8 cellular contexts compared by ENCODE assay signal in the genomic region with DNA sequence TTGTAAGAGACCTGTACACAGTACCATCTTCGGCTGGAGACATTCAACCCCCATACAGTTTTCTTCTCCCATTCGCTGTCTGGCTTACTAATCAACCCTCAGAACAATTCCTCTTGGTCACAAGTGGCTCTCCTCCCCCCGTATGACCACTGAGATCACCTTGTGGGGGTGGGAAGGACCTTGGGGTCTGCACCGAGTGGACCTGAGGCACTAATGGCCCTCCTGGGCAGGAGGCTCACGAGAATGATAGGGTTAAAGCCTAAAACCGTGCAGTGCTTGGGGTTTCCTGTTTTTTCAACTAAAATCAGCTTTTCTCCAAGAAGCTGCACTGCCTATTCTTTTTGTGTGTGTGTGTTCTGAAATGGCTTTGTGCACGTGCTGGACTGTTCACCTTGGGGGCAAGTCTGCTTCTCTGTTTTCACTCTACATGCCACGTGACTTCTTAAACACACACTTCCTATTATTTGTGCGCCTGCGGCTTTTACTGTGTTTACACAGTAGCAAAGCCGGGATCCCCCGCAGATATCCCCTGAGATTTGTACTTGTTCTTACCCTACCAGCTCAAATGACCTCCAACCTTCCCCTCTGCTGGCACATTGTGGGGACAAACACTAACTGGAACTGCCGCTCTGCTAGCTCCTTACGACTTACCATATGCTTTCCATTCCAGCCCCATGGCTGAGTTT. TPM values are rescaled to one million over a fixed set of nuclear protein-coding genes. Genes with fewer than 3 reads are reported as not detected.
DNase-seq lines count a peak whose midpoint lies in the region; ATAC-seq, FAIRE-seq and TF ChIP-seq lines count a peak whose summit lies in the region.

No MANE protein-coding gene starts in this region.

- no peaks in the 10 kb centered on the region for H3K27me3 ChIP-seq in DOHH2 (ENCODE audit: control insufficient read depth, low read length)

- peak overlapping the region in 1 of 2 donors; percentile 55 for H3K27ac Mint-ChIP-seq in stimulated activated naive CD8-positive, alpha-beta T cell treated with anti-CD3 and anti-CD28 coated beads, Interleukin-15, amount 100 ng/mL, for 72 hours

- H3K9me3 Mint-ChIP-seq in stimulated activated naive CD8-positive, alpha-beta T cell treated with anti-CD3 and anti-CD28 coated beads, Interleukin-15, amount 100 ng/mL, for 72 hours: peaks cover 12 to 16% of the 10 kb centered on the region in 2 donors

- H3K4me1 Mint-ChIP-seq in stimulated activated naive CD8-positive, alpha-beta T cell treated with anti-CD3 and anti-CD28 coated beads, Interleukin-15, amount 100 ng/mL, for 72 hours: peaks cover 68% of the 10 kb centered on the region

- H3F3A ChIP-seq in DOHH2 (ENCODE audit: control insufficient read depth, insufficient read depth): peaks cover 25% of the 10 kb centered on the region

- H3K4me1 ChIP-seq in DOHH2 (ENCODE audit: control insufficient read depth, low read length): peaks cover 61% of the 10 kb centered on the region

- H3K4me3 Mint-ChIP-seq in stimulated activated naive CD8-positive, alpha-beta T cell treated with anti-CD3 and anti-CD28 coated beads, Interleukin-15, amount 100 ng/mL, for 72 hours: peak overlapping the region; percentile 47 to 74

- H3K27me3 Mint-ChIP-seq in stimulated activated naive CD8-positive, alpha-beta T cell treated with anti-CD3 and anti-CD28 coated beads, Interleukin-15, amount 100 ng/mL, for 72 hours: no peaks in the 10 kb centered on the region

- H3K9me2 ChIP-seq in DOHH2 (replicated peaks; ENCODE audit: control insufficient read depth, low read length): no peaks in the 10 kb centered on the region

- peak overlapping the region; percentile 70 for H3K4me2 ChIP-seq in DOHH2 (ENCODE audit: low read length)

- H3K27ac ChIP-seq in DOHH2 (ENCODE audit: low read depth, low read length): peak overlapping the region; percentile 61

- TF ChIP-seq CTCF in DOHH2 (IDR thresholded peaks at IDR 0.05; ENCODE audit: low read depth, low read length, poor library complexity, severe bottlenecking) (no peak), GM10266 (IDR thresholded peaks at IDR 0.05; ENCODE audit: control insufficient read depth, insufficient read depth, low read depth, missing control alignments) (no peak), omental fat pad (IDR thresholded peaks at IDR 0.05) (no peak)

- peaks cover 77% of the 10 kb centered on the region for H3K36me3 ChIP-seq in DOHH2 (ENCODE audit: control insufficient read depth, low read length)

- peaks cover 11% of the 10 kb centered on the region; the same call in 1 of the 2 replicates for H3K9me3 ChIP-seq in DOHH2 (ENCODE audit: control insufficient read depth, insufficient read depth, low read length)

- ATAC-seq in GM21367 (IDR thresholded peaks at IDR 0.05; ENCODE audit: unreplicated experiment): peak; percentile 77
- peak; percentile 63 for ATAC-seq in HG03520 (IDR thresholded peaks at IDR 0.05; ENCODE audit: unreplicated experiment)
- peak; percentile 55 for ATAC-seq in stimulated activated naive CD8-positive, alpha-beta T cell treated with anti-CD3 and anti-CD28 coated beads, Interleukin-15, amount 100 ng/mL, for 72 hours
- ATAC-seq in omental fat pad (ENCODE audit: low FRiP score): no peak

- peak; percentile 36 for DNase-seq in RCC 7860 (ENCODE audit: low spot score)
- peak; percentile 47 for DNase-seq in ecto neural progenitor cell (ENCODE audit: low spot score)
- DNase-seq in stimulated activated naive CD8-positive, alpha-beta T cell treated with anti-CD3 and anti-CD28 coated beads, Interleukin-15, amount 100 ng/mL, for 72 hours: peak; percentile 15 to 24
- no peak for DNase-seq in GM10266 (ENCODE audit: extremely low spot score)
- no peak for DNase-seq in omental fat pad (ENCODE audit: low spot score)

- FAIRE-seq in RCC 7860 (lab: Jason Lieb, UNC): no peak

- H3K79me2 ChIP-seq in DOHH2 (ENCODE audit: control insufficient read depth, low read length): peaks cover 94% of the 10 kb centered on the region

- peaks cover 26% of the 10 kb centered on the region for H4K20me1 ChIP-seq in DOHH2 (ENCODE audit: control insufficient read depth, insufficient read depth, low read depth, low read length)

- H3K4me3 ChIP-seq in DOHH2 (ENCODE audit: low read length): peak overlapping the region; percentile 63

RNA-seq across cellular contexts. Expression of gene RBM26, which starts 12.3 kb away (rescaled TPM):
- total RNA-seq in omental fat pad: 10 to 100 TPM; 23.6 to 49.5 (median 34.1) TPM

Comparison
In these comparisons a context has a peak if more than half of its experiments do, and no peak if none do; other contexts are left out.
1. DNase-seq: peak in RCC 7860 (single experiment), ecto neural progenitor cell (single experiment) and stimulated activated naive CD8-positive, alpha-beta T cell treated with anti-CD3 and anti-CD28 coated beads, Interleukin-15, amount 100 ng/mL, for 72 hours (2 of 2); none in GM10266 (single experiment) and omental fat pad (single experiment).